11 cellular contexts compared by ENCODE assay signal in the genomic region with DNA sequence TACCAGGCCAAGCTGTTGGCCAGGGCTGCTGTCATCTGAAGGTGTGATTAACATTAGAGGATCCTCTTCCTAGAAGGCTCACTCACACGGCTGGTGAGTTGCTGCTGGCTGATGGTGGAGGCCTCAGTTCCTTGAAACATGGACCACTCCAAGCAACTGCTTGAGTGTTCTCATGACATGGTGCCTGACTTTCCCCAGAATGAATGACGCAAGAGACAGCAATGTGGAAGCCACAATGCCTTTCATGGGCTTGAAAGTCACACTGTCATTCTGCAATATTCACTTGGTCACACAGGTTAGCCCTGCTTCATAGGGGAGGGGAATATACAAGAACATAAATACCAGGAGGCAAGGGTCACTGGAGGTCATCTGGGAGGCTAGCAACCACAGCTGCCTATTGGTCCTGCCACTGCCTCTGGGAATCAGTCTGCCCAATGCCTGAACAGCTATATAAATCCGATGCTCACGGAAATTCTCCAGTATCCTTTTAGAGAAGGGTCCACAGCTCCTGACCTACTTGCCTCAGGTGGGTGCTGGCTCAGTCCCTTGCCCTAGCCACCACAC.
A peak's percentile ranks its signal among the peaks of the same experiment; 100 is the strongest.
DNase-seq lines count a peak whose midpoint lies in the region; ATAC-seq and FAIRE-seq lines count a peak whose summit lies in the region.
"Had no signal": no experiment of that assay in that cellular context is flagged by ENCODE, and none has a peak within 500 bp of the region (broad histone marks: within the 10 kb centered on the region; RNA-seq: fewer than 3 reads in every experiment).

No MANE protein-coding gene starts in this region.

- H3K27me3 Mint-ChIP-seq in activated naive CD8-positive, alpha-beta T cell: peaks cover 2% of the 10 kb centered on the region
- peaks cover 13% of the 10 kb centered on the region for H3K27me3 Mint-ChIP-seq in activated naive CD8-positive, alpha-beta T cell treated with anti-CD3 and anti-CD28 coated beads for 36 hours

- DNase-seq in activated naive CD8-positive, alpha-beta T cell treated with anti-CD3 and anti-CD28 coated beads for 36 hours: no peak
- peak; percentile 9 for DNase-seq in RKO (ENCODE audit: low spot score)
- DNase-seq in islet precursor cell: peak; percentile 62
- DNase-seq in urothelium cell line (ENCODE audit: low spot score): no peak
- DNase-seq in NCI-H524 treated with DMSO at 0.1 percent for 48 hours (lab: John Stamatoyannopoulos, UW): no peak
- no peak for DNase-seq in SW 1271 (lab: John Stamatoyannopoulos, UW)
- DNase-seq: activated CD4-positive, alpha-beta T cell treated with anti-CD3 and anti-CD28 coated beads, Interleukin-2, amount 50 U/mL, for 4 hours; NCI-H1694 treated with DMSO at 0.1 percent for 48 hours; spleen had no signal

- no peak overlapping the region for H3K27ac Mint-ChIP-seq in activated naive CD8-positive, alpha-beta T cell
- no peak overlapping the region for H3K27ac Mint-ChIP-seq in activated naive CD8-positive, alpha-beta T cell treated with anti-CD3 and anti-CD28 coated beads for 36 hours

- peak overlapping the region; percentile 10 for H3K4me3 Mint-ChIP-seq in activated naive CD8-positive, alpha-beta T cell
- no peak overlapping the region for H3K4me3 Mint-ChIP-seq in activated naive CD8-positive, alpha-beta T cell treated with anti-CD3 and anti-CD28 coated beads for 36 hours

- no peak for ATAC-seq in GM18909 (IDR thresholded peaks at IDR 0.05; ENCODE audit: poor library complexity, unreplicated experiment)

- peak; percentile 42 for FAIRE-seq in urothelium cell line (lab: Jason Lieb, UNC)

- peaks cover 15% of the 10 kb centered on the region for H3K4me1 Mint-ChIP-seq in activated naive CD8-positive, alpha-beta T cell (ENCODE audit: low read depth)
- peaks cover 18% of the 10 kb centered on the region for H3K4me1 Mint-ChIP-seq in activated naive CD8-positive, alpha-beta T cell treated with anti-CD3 and anti-CD28 coated beads for 36 hours

- no peaks in the 10 kb centered on the region for H3K36me3 Mint-ChIP-seq in activated naive CD8-positive, alpha-beta T cell
- no peaks in the 10 kb centered on the region for H3K36me3 Mint-ChIP-seq in activated naive CD8-positive, alpha-beta T cell treated with anti-CD3 and anti-CD28 coated beads for 36 hours

- H3K9me3 Mint-ChIP-seq in activated naive CD8-positive, alpha-beta T cell (ENCODE audit: low read depth): no peaks in the 10 kb centered on the region
- H3K9me3 Mint-ChIP-seq in activated naive CD8-positive, alpha-beta T cell treated with anti-CD3 and anti-CD28 coated beads for 36 hours: no peaks in the 10 kb centered on the region

Comparison
In these comparisons a context has a peak if more than half of its experiments do, and no peak if none do; other contexts are left out.
1. DNase-seq: peak in RKO (single experiment) and islet precursor cell (single experiment); none in activated naive CD8-positive, alpha-beta T cell treated with anti-CD3 and anti-CD28 coated beads for 36 hours (single experiment), urothelium cell line (single experiment), NCI-H524 treated with DMSO at 0.1 percent for 48 hours (single experiment) and SW 1271 (0 of 2).